In the genomic region with DNA sequence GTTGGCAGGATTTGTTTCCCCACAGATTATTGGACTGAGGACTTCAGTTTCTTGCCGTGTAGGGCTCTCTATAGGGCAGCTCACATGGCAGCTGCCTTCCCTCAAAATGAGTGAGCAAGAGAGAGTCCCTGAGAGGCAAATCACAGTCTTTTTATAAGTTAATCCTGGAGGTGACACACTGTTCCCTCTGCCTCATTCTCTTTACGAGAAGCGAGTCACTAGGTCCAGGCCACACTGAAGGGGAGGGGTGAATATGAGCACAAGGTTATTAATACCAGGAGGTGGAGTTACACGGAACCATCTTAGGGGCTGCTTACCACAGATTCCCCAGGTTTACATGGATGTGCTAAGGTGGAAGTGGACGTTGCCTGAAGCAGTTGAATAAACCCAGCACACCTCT, we compare ENCODE assay signal across 1 cellular context.
TF ChIP-seq lines count a peak whose summit lies in the region.

No MANE protein-coding gene starts in this region.

TF ChIP-seq in GM23338, 12 proteins besides CTCF, POLR2A, EP300 and RAD21 (continued from another document):
- TF ChIP-seq, protein P1, sequence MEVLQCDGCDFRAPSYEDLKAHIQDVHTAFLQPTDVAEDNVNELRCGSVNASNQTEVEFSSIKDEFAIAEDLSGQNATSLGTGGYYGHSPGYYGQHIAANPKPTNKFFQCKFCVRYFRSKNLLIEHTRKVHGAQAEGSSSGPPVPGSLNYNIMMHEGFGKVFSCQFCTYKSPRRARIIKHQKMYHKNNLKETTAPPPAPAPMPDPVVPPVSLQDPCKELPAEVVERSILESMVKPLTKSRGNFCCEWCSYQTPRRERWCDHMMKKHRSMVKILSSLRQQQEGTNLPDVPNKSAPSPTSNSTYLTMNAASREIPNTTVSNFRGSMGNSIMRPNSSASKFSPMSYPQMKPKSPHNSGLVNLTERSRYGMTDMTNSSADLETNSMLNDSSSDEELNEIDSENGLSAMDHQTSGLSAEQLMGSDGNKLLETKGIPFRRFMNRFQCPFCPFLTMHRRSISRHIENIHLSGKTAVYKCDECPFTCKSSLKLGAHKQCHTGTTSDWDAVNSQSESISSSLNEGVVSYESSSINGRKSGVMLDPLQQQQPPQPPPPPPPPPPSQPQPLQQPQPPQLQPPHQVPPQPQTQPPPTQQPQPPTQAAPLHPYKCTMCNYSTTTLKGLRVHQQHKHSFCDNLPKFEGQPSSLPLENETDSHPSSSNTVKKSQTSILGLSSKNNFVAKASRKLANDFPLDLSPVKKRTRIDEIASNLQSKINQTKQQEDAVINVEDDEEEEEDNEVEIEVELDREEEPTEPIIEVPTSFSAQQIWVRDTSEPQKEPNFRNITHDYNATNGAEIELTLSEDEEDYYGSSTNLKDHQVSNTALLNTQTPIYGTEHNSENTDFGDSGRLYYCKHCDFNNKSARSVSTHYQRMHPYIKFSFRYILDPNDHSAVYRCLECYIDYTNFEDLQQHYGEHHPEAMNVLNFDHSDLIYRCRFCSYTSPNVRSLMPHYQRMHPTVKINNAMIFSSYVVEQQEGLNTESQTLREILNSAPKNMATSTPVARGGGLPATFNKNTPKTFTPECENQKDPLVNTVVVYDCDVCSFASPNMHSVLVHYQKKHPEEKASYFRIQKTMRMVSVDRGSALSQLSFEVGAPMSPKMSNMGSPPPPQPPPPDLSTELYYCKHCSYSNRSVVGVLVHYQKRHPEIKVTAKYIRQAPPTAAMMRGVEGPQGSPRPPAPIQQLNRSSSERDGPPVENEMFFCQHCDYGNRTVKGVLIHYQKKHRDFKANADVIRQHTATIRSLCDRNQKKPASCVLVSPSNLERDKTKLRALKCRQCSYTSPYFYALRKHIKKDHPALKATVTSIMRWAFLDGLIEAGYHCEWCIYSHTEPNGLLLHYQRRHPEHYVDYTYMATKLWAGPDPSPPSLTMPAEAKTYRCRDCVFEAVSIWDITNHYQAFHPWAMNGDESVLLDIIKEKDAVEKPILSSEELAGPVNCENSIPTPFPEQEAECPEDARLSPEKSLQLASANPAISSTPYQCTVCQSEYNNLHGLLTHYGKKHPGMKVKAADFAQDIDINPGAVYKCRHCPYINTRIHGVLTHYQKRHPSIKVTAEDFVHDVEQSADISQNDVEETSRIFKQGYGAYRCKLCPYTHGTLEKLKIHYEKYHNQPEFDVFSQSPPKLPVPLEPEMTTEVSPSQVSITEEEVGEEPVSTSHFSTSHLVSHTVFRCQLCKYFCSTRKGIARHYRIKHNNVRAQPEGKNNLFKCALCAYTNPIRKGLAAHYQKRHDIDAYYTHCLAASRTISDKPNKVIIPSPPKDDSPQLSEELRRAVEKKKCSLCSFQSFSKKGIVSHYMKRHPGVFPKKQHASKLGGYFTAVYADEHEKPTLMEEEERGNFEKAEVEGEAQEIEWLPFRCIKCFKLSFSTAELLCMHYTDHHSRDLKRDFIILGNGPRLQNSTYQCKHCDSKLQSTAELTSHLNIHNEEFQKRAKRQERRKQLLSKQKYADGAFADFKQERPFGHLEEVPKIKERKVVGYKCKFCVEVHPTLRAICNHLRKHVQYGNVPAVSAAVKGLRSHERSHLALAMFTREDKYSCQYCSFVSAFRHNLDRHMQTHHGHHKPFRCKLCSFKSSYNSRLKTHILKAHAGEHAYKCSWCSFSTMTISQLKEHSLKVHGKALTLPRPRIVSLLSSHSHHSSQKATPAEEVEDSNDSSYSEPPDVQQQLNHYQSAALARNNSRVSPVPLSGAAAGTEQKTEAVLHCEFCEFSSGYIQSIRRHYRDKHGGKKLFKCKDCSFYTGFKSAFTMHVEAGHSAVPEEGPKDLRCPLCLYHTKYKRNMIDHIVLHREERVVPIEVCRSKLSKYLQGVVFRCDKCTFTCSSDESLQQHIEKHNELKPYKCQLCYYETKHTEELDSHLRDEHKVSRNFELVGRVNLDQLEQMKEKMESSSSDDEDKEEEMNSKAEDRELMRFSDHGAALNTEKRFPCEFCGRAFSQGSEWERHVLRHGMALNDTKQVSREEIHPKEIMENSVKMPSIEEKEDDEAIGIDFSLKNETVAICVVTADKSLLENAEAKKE (CRISPR knock-in tag; IDR thresholded peaks at IDR 0.05) = no peak
- no peak for TF ChIP-seq ZNF331 (CRISPR knock-in tag; IDR thresholded peaks at IDR 0.05; ENCODE audit: low read depth)
- no peak for TF ChIP-seq CREB1 (CRISPR knock-in tag; IDR thresholded peaks at IDR 0.05; ENCODE audit: low read depth)
- no peak for TF ChIP-seq JUNB (IDR thresholded peaks at IDR 0.05; ENCODE audit: unreplicated experiment)
- no peak for TF ChIP-seq STAT1 (IDR thresholded peaks at IDR 0.05; ENCODE audit: unreplicated experiment)
- no peak for TF ChIP-seq EZH2phosphoT487 (IDR thresholded peaks at IDR 0.05; ENCODE audit: unreplicated experiment)
- TF ChIP-seq, protein P2, sequence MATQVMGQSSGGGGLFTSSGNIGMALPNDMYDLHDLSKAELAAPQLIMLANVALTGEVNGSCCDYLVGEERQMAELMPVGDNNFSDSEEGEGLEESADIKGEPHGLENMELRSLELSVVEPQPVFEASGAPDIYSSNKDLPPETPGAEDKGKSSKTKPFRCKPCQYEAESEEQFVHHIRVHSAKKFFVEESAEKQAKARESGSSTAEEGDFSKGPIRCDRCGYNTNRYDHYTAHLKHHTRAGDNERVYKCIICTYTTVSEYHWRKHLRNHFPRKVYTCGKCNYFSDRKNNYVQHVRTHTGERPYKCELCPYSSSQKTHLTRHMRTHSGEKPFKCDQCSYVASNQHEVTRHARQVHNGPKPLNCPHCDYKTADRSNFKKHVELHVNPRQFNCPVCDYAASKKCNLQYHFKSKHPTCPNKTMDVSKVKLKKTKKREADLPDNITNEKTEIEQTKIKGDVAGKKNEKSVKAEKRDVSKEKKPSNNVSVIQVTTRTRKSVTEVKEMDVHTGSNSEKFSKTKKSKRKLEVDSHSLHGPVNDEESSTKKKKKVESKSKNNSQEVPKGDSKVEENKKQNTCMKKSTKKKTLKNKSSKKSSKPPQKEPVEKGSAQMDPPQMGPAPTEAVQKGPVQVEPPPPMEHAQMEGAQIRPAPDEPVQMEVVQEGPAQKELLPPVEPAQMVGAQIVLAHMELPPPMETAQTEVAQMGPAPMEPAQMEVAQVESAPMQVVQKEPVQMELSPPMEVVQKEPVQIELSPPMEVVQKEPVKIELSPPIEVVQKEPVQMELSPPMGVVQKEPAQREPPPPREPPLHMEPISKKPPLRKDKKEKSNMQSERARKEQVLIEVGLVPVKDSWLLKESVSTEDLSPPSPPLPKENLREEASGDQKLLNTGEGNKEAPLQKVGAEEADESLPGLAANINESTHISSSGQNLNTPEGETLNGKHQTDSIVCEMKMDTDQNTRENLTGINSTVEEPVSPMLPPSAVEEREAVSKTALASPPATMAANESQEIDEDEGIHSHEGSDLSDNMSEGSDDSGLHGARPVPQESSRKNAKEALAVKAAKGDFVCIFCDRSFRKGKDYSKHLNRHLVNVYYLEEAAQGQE (IDR thresholded peaks at IDR 0.05; ENCODE audit: unreplicated experiment) = no peak
- no peak for TF ChIP-seq POLR2AphosphoS5 (IDR thresholded peaks at IDR 0.05; ENCODE audit: low read depth)
- TF ChIP-seq NANOG (IDR thresholded peaks at IDR 0.05; ENCODE audit: borderline replicate concordance) = no peak
- TF ChIP-seq ZNF114 (CRISPR knock-in tag; IDR thresholded peaks at IDR 0.05) = no peak
